1 cellular context compared by ENCODE assay signal in the genomic region with DNA sequence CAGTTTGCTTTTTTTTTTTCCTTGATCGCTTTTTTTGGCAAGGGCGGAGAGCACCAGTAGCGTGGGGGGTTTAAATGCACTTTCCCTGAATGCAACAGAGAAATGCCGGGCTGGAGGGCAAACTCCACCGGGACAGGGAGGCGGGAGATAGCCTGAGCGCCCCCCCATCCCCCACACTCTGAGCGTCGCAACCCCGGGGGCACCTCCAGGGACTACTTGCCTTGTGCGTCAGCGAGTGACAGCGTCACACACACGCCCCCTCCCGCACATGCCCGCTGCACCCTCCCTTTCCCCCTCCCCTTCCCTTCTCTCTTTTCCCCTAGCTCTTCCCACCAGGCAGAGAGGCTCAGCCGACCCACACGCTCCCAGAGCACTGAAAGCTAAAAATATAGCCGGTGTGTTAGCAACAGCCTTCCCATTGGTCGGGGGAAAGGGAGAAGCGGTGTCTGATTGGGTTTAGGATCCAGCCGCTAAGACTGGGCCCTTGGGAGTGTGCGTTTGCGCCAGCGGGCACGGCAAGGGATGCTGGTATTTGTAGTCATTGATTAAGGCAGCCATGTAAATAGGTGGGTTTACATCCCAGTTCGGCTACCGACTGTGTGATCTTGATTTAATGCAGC.
TF ChIP-seq lines count a peak whose summit lies in the region.

No MANE protein-coding gene starts in this region.

TF ChIP-seq in GM12878, 131 proteins besides CTCF, POLR2A, EP300 and RAD21 (continued from another document and continues in another):
- TF ChIP-seq, protein P1, sequence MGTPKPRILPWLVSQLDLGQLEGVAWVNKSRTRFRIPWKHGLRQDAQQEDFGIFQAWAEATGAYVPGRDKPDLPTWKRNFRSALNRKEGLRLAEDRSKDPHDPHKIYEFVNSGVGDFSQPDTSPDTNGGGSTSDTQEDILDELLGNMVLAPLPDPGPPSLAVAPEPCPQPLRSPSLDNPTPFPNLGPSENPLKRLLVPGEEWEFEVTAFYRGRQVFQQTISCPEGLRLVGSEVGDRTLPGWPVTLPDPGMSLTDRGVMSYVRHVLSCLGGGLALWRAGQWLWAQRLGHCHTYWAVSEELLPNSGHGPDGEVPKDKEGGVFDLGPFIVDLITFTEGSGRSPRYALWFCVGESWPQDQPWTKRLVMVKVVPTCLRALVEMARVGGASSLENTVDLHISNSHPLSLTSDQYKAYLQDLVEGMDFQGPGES (IDR thresholded peaks at IDR 0.05) = peak; percentile 32; the same call in 1 of the 2 replicates
- TF ChIP-seq NFYA (IDR thresholded peaks at IDR 0.05; ENCODE audit: borderline replicate concordance, low read depth, low read length) (peak; percentile 14; the same call in 1 of the 2 replicates), SMAD5 (IDR thresholded peaks at IDR 0.05; ENCODE audit: low read depth) (no peak), SPI1 (IDR thresholded peaks at IDR 0.05; ENCODE audit: borderline replicate concordance, insufficient read depth, low read depth, low read length) (no peak), MEF2B (IDR thresholded peaks at IDR 0.05; ENCODE audit: partially characterized antibody, poor library complexity, severe bottlenecking) (peak; percentile 90), CREM (IDR thresholded peaks at IDR 0.05; ENCODE audit: low read depth) (peak; percentile 95), CBX3 (IDR thresholded peaks at IDR 0.05; ENCODE audit: borderline replicate concordance, low read depth) (no peak), NFIC (IDR thresholded peaks at IDR 0.05; ENCODE audit: low read depth, low read length) (no peak), CHD1 (IDR thresholded peaks at IDR 0.05; ENCODE audit: low read depth, low read length) (no peak), ZBED1 (IDR thresholded peaks at IDR 0.05; ENCODE audit: borderline replicate concordance) (0 out of 2 replicates have a peak, but pooled peaks have one; percentile 29), NRF1 (conservative IDR thresholded peaks at IDR 0.05; ENCODE audit: low read depth, low read length) (peak; percentile 58), ZZZ3 (IDR thresholded peaks at IDR 0.05; ENCODE audit: control insufficient read depth, insufficient read length, low read depth) (no peak), BMI1 (IDR thresholded peaks at IDR 0.05; ENCODE audit: borderline replicate concordance) (no peak), HDGF (IDR thresholded peaks at IDR 0.05) (peak; percentile 98), YY1 (IDR thresholded peaks at IDR 0.05; ENCODE audit: low read depth, low read length) (peak; percentile 97), RCOR1 (conservative IDR thresholded peaks at IDR 0.05; ENCODE audit: low read depth, low read length) (no peak), GATAD2B (conservative IDR thresholded peaks at IDR 0.05; ENCODE audit: low read depth) (no peak), JUNB (IDR thresholded peaks at IDR 0.05) (no peak), TAF1 (IDR thresholded peaks at IDR 0.05; ENCODE audit: borderline replicate concordance, low read depth, low read length) (peak; percentile 77), ZNF217 (IDR thresholded peaks at IDR 0.05) (no peak), ZNF384 (IDR thresholded peaks at IDR 0.05; ENCODE audit: borderline replicate concordance, low read depth, low read length) (no peak), SREBF2 (IDR thresholded peaks at IDR 0.05; ENCODE audit: low read length) (no peak), BHLHE40 (IDR thresholded peaks at IDR 0.05; ENCODE audit: borderline replicate concordance in 1 of 2, low read depth in 2 of 2, low read length in 1 of 2) (peak; percentile 88 to 89), FOXK2 (IDR thresholded peaks at IDR 0.05) (no peak), STAT3 (IDR thresholded peaks at IDR 0.05; ENCODE audit: low read depth, low read length) (peak; percentile 74; the same call in 1 of the 2 replicates), PAX8 (IDR thresholded peaks at IDR 0.05) (no peak), PML (IDR thresholded peaks at IDR 0.05; ENCODE audit: low read length) (no peak), SMAD1 (IDR thresholded peaks at IDR 0.05; ENCODE audit: low read depth, partially characterized antibody) (no peak), KDM1A (IDR thresholded peaks at IDR 0.05; ENCODE audit: borderline replicate concordance) (no peak), LARP7 (IDR thresholded peaks at IDR 0.05) (no peak), MYB (IDR thresholded peaks at IDR 0.05; ENCODE audit: borderline replicate concordance, low read depth, low read length) (no peak), PAX5 (IDR thresholded peaks at IDR 0.05; ENCODE audit: borderline replicate concordance, low read depth, low read length) (peak; percentile 45; the same call in 1 of the 2 replicates), JUND (IDR thresholded peaks at IDR 0.05; ENCODE audit: low read depth, low read length) (no peak)
- TF ChIP-seq, protein P2, sequence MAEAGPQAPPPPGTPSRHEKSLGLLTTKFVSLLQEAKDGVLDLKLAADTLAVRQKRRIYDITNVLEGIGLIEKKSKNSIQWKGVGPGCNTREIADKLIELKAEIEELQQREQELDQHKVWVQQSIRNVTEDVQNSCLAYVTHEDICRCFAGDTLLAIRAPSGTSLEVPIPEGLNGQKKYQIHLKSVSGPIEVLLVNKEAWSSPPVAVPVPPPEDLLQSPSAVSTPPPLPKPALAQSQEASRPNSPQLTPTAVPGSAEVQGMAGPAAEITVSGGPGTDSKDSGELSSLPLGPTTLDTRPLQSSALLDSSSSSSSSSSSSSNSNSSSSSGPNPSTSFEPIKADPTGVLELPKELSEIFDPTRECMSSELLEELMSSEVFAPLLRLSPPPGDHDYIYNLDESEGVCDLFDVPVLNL (IDR thresholded peaks at IDR 0.05; ENCODE audit: low read depth, low read length) = no peak; the same call in 1 of the 2 replicates
- TF ChIP-seq, protein P3, sequence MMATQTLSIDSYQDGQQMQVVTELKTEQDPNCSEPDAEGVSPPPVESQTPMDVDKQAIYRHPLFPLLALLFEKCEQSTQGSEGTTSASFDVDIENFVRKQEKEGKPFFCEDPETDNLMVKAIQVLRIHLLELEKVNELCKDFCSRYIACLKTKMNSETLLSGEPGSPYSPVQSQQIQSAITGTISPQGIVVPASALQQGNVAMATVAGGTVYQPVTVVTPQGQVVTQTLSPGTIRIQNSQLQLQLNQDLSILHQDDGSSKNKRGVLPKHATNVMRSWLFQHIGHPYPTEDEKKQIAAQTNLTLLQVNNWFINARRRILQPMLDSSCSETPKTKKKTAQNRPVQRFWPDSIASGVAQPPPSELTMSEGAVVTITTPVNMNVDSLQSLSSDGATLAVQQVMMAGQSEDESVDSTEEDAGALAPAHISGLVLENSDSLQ (IDR thresholded peaks at IDR 0.05) = peak; percentile 78
- TF ChIP-seq, protein P4, sequence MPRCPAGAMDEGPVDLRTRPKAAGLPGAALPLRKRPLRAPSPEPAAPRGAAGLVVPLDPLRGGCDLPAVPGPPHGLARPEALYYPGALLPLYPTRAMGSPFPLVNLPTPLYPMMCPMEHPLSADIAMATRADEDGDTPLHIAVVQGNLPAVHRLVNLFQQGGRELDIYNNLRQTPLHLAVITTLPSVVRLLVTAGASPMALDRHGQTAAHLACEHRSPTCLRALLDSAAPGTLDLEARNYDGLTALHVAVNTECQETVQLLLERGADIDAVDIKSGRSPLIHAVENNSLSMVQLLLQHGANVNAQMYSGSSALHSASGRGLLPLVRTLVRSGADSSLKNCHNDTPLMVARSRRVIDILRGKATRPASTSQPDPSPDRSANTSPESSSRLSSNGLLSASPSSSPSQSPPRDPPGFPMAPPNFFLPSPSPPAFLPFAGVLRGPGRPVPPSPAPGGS (IDR thresholded peaks at IDR 0.05; ENCODE audit: borderline replicate concordance, insufficient read depth, low read depth, low read length, poor library complexity, severe bottlenecking) = no peak
- TF ChIP-seq, protein P5, sequence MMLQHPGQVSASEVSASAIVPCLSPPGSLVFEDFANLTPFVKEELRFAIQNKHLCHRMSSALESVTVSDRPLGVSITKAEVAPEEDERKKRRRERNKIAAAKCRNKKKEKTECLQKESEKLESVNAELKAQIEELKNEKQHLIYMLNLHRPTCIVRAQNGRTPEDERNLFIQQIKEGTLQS (IDR thresholded peaks at IDR 0.05; ENCODE audit: borderline replicate concordance, extremely low read depth, low read depth, low read length) = no peak
- TF ChIP-seq, protein P6, sequence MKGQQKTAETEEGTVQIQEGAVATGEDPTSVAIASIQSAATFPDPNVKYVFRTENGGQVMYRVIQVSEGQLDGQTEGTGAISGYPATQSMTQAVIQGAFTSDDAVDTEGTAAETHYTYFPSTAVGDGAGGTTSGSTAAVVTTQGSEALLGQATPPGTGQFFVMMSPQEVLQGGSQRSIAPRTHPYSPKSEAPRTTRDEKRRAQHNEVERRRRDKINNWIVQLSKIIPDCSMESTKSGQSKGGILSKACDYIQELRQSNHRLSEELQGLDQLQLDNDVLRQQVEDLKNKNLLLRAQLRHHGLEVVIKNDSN (IDR thresholded peaks at IDR 0.05; ENCODE audit: borderline replicate concordance, extremely low read length, insufficient read depth, low read depth, low read length) = no peak
- TF ChIP-seq, protein P7, sequence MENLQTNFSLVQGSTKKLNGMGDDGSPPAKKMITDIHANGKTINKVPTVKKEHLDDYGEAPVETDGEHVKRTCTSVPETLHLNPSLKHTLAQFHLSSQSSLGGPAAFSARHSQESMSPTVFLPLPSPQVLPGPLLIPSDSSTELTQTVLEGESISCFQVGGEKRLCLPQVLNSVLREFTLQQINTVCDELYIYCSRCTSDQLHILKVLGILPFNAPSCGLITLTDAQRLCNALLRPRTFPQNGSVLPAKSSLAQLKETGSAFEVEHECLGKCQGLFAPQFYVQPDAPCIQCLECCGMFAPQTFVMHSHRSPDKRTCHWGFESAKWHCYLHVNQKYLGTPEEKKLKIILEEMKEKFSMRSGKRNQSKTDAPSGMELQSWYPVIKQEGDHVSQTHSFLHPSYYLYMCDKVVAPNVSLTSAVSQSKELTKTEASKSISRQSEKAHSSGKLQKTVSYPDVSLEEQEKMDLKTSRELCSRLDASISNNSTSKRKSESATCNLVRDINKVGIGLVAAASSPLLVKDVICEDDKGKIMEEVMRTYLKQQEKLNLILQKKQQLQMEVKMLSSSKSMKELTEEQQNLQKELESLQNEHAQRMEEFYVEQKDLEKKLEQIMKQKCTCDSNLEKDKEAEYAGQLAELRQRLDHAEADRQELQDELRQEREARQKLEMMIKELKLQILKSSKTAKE (IDR thresholded peaks at IDR 0.05; ENCODE audit: low read depth, poor library complexity, severe bottlenecking) = peak; percentile 43
- TF ChIP-seq, protein P8, sequence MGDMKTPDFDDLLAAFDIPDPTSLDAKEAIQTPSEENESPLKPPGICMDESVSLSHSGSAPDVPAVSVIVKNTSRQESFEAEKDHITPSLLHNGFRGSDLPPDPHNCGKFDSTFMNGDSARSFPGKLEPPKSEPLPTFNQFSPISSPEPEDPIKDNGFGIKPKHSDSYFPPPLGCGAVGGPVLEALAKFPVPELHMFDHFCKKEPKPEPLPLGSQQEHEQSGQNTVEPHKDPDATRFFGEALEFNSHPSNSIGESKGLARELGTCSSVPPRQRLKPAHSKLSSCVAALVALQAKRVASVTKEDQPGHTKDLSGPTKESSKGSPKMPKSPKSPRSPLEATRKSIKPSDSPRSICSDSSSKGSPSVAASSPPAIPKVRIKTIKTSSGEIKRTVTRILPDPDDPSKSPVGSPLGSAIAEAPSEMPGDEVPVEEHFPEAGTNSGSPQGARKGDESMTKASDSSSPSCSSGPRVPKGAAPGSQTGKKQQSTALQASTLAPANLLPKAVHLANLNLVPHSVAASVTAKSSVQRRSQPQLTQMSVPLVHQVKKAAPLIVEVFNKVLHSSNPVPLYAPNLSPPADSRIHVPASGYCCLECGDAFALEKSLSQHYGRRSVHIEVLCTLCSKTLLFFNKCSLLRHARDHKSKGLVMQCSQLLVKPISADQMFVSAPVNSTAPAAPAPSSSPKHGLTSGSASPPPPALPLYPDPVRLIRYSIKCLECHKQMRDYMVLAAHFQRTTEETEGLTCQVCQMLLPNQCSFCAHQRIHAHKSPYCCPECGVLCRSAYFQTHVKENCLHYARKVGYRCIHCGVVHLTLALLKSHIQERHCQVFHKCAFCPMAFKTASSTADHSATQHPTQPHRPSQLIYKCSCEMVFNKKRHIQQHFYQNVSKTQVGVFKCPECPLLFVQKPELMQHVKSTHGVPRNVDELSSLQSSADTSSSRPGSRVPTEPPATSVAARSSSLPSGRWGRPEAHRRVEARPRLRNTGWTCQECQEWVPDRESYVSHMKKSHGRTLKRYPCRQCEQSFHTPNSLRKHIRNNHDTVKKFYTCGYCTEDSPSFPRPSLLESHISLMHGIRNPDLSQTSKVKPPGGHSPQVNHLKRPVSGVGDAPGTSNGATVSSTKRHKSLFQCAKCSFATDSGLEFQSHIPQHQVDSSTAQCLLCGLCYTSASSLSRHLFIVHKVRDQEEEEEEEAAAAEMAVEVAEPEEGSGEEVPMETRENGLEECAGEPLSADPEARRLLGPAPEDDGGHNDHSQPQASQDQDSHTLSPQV (IDR thresholded peaks at IDR 0.05) = 0 out of 2 replicates have a peak, but pooled peaks have one; percentile 23
- TF ChIP-seq, protein P9, sequence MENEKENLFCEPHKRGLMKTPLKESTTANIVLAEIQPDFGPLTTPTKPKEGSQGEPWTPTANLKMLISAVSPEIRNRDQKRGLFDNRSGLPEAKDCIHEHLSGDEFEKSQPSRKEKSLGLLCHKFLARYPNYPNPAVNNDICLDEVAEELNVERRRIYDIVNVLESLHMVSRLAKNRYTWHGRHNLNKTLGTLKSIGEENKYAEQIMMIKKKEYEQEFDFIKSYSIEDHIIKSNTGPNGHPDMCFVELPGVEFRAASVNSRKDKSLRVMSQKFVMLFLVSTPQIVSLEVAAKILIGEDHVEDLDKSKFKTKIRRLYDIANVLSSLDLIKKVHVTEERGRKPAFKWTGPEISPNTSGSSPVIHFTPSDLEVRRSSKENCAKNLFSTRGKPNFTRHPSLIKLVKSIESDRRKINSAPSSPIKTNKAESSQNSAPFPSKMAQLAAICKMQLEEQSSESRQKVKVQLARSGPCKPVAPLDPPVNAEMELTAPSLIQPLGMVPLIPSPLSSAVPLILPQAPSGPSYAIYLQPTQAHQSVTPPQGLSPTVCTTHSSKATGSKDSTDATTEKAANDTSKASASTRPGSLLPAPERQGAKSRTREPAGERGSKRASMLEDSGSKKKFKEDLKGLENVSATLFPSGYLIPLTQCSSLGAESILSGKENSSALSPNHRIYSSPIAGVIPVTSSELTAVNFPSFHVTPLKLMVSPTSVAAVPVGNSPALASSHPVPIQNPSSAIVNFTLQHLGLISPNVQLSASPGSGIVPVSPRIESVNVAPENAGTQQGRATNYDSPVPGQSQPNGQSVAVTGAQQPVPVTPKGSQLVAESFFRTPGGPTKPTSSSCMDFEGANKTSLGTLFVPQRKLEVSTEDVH (IDR thresholded peaks at IDR 0.05; ENCODE audit: low read depth, partially characterized antibody) = peak; percentile 62
- TF ChIP-seq, protein P10, sequence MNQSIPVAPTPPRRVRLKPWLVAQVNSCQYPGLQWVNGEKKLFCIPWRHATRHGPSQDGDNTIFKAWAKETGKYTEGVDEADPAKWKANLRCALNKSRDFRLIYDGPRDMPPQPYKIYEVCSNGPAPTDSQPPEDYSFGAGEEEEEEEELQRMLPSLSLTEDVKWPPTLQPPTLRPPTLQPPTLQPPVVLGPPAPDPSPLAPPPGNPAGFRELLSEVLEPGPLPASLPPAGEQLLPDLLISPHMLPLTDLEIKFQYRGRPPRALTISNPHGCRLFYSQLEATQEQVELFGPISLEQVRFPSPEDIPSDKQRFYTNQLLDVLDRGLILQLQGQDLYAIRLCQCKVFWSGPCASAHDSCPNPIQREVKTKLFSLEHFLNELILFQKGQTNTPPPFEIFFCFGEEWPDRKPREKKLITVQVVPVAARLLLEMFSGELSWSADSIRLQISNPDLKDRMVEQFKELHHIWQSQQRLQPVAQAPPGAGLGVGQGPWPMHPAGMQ (IDR thresholded peaks at IDR 0.05; ENCODE audit: borderline replicate concordance) = no peak
